Comparison of ENCODE assay signal across 16 cellular contexts in the genomic region with DNA sequence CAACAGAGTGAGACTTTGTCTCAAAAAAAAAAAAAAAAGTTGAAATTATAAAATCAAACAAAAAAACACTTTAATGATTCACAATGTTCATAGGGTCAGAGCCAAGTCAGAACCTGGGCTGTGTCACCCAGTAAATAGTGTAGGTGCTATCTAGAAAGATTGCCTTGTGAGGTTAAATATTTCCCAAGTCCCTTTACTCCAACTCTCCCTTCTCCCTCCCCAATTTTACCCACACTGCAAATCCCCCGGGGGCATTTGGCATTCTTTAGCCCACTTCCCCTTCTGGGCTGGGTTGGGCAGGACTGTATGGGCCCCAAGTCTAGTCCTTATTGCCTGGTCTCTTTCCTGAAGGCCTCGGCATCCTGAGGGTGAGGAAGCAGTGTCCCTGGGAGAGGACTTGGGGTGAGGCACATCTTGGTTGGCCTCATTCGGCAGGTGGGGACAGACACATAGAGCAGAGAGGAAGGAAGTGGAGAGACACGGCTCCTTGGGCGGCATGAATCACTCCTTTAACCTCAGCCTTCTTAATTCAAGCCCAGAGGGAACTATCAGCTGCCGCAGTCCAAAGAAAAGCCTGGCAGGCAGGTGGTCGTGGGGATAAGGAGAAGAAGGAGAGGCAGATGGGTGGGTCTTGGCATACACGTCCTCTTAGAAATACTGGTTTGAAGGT. TPM values are rescaled to one million over a fixed set of nuclear protein-coding genes. Genes with fewer than 3 reads are reported as not detected.
A peak's percentile ranks its signal among the peaks of the same experiment; 100 is the strongest.
DNase-seq lines count a peak whose midpoint lies in the region; ATAC-seq and TF ChIP-seq lines count a peak whose summit lies in the region.
"Had no signal": no experiment of that assay in that cellular context is flagged by ENCODE, and none has a peak within 500 bp of the region (broad histone marks: within the 10 kb centered on the region; RNA-seq: fewer than 3 reads in every experiment).

No MANE protein-coding gene starts in this region.

- no peaks in the 10 kb centered on the region for H3K27me3 ChIP-seq in lung (ENCODE audit: control insufficient read depth, insufficient read depth)

- H3K27me3 Mint-ChIP-seq in CD14-positive monocyte (ENCODE audit: low read depth in 3 of 3) (peaks cover 24 to 48% (median 37%) of the 10 kb centered on the region in 3 donors), activated B cell treated with CpG ODN at 0.5 μM for 24 hours (peaks cover 8% of the 10 kb centered on the region), glutamatergic neuron (ENCODE audit: unreplicated experiment) (no peaks in the 10 kb centered on the region)

- peak; percentile 42 for ATAC-seq in activated B cell treated with CpG ODN at 0.5 μM for 24 hours (ENCODE audit: low read depth)
- peak; percentile 8 for ATAC-seq in lung (ENCODE audit: insufficient read depth, low FRiP score)
- no peak for ATAC-seq in HG03108 (IDR thresholded peaks at IDR 0.05; ENCODE audit: unreplicated experiment)
- no peak for ATAC-seq in GM21390 (IDR thresholded peaks at IDR 0.05; ENCODE audit: unreplicated experiment)

- peak; percentile 63 for DNase-seq in CD14-positive monocyte (ENCODE audit: low spot score)
- DNase-seq in Kasumi-1 (lab: John Stamatoyannopoulos, UW), result peak; percentile 73 to 82
- DNase-seq in activated B cell treated with CpG ODN at 0.5 μM for 24 hours, result no peak
- no peak for DNase-seq in lung (ENCODE audit: low spot score)
- no peak for DNase-seq in glutamatergic neuron
- DNase-seq in AG08396 (ENCODE audit: low spot score), result no peak
- DNase-seq: activated gamma-delta T cell; GOT3; Karpas-422; SHP77; stimulated activated CD8-positive, alpha-beta memory T cell treated with anti-CD3 and anti-CD28 coated beads, Interleukin-4, amount 100 ng/mL, for 48 hours had no signal

- no peak overlapping the region for H3K4me3 ChIP-seq in lung

- POLR2A ChIA-PET in activated B cell treated with CpG ODN at 0.5 μM for 24 hours (lab: Charles Lee), result no interaction called here

- no peak overlapping the region for H3K27ac ChIP-seq in lung (ENCODE audit: low read depth in 1 of 2, low read length in 1 of 2)

- intact Hi-C loops in CD14-positive monocyte (cut with micrococcal nuclease), result no loop called here
- intact Hi-C loops in activated B cell treated with CpG ODN at 0.5 μM for 24 hours (cut with micrococcal nuclease), result no loop called here

- 16 to 34% methylated on average over 8 of the region's 8 CpGs for WGBS in lung, 2 donors

- H3K9me3 Mint-ChIP-seq in CD14-positive monocyte, result peaks cover 0 to 2% (median 0%) of the 10 kb centered on the region in 7 donors
- no peaks in the 10 kb centered on the region for H3K9me3 Mint-ChIP-seq in activated B cell treated with CpG ODN at 0.5 μM for 24 hours
- H3K9me3 Mint-ChIP-seq in glutamatergic neuron (ENCODE audit: unreplicated experiment), result no peaks in the 10 kb centered on the region
- H3K9me3 Mint-ChIP-seq: CD8-positive, alpha-beta memory T cell had no signal

- H3K4me1 Mint-ChIP-seq in CD14-positive monocyte (peaks cover 23% of the 10 kb centered on the region), activated B cell treated with CpG ODN at 0.5 μM for 24 hours (peaks cover 7% of the 10 kb centered on the region), glutamatergic neuron (ENCODE audit: low read depth, unreplicated experiment) (no peaks in the 10 kb centered on the region)

- CTCF ChIA-PET in activated B cell treated with CpG ODN at 0.5 μM for 24 hours (lab: Charles Lee), result no interaction called here

- H3K36me3 ChIP-seq in lung (ENCODE audit: control insufficient read depth in 2 of 2, insufficient read depth in 2 of 2, low read length in 2 of 2), result no peaks in the 10 kb centered on the region

- H3K4me3 Mint-ChIP-seq in CD14-positive monocyte, result peak overlapping the region in 1 of 2 donors; percentile 56
- no peak overlapping the region for H3K4me3 Mint-ChIP-seq in activated B cell treated with CpG ODN at 0.5 μM for 24 hours
- no peak overlapping the region for H3K4me3 Mint-ChIP-seq in glutamatergic neuron (ENCODE audit: unreplicated experiment)
- H3K4me3 Mint-ChIP-seq: CD8-positive, alpha-beta memory T cell had no signal

- TF ChIP-seq CTCF in CD14-positive monocyte (IDR thresholded peaks at IDR 0.05), result no peak
- no peak for TF ChIP-seq CTCF in activated B cell treated with CpG ODN at 0.5 μM for 24 hours (IDR thresholded peaks at IDR 0.05)
- no peak for TF ChIP-seq CTCF in lung (IDR thresholded peaks at IDR 0.05; ENCODE audit: control extremely low read depth, extremely low read depth)
- TF ChIP-seq CTCF in glutamatergic neuron (IDR thresholded peaks at IDR 0.05; ENCODE audit: partially characterized antibody, unreplicated experiment), result no peak

- H3K9me3 ChIP-seq in lung (ENCODE audit: control insufficient read depth in 2 of 2, insufficient read depth in 1 of 2, low read length in 1 of 2), result no peaks in the 10 kb centered on the region

- peaks cover 0 to 3% of the 10 kb centered on the region in 2 donors for H3K4me1 ChIP-seq in lung (ENCODE audit: control insufficient read depth in 2 of 2, insufficient read depth in 2 of 2, low read length in 2 of 2)

- H3K27ac Mint-ChIP-seq in CD14-positive monocyte, result peak overlapping the region in 2 of 7 donors; percentile 10 to 70
- H3K27ac Mint-ChIP-seq in activated B cell treated with CpG ODN at 0.5 μM for 24 hours, result no peak overlapping the region
- H3K27ac Mint-ChIP-seq in glutamatergic neuron (ENCODE audit: unreplicated experiment), result no peak overlapping the region

- H3K36me3 Mint-ChIP-seq in CD14-positive monocyte, result no peaks in the 10 kb centered on the region
- no peaks in the 10 kb centered on the region for H3K36me3 Mint-ChIP-seq in activated B cell treated with CpG ODN at 0.5 μM for 24 hours (ENCODE audit: low read depth)
- no peaks in the 10 kb centered on the region for H3K36me3 Mint-ChIP-seq in glutamatergic neuron (ENCODE audit: unreplicated experiment)
- H3K36me3 Mint-ChIP-seq: CD8-positive, alpha-beta memory T cell had no signal

RNA-seq across cellular contexts. Expression of gene ADORA1, which starts 8.2 kb away (rescaled TPM):
- 1 to 10 TPM in 1 of 2 donors, not detected in 1; 1.1 TPM for polyA plus RNA-seq in CD14-positive monocyte
- not detected in 2 replicates for total RNA-seq in activated B cell treated with CpG ODN at 0.5 μM for 24 hours
- total RNA-seq in lung, result 1 to 10 TPM in 1 of 2 donors, under 1 TPM in 1; 0.57 to 2.3 TPM
- polyA plus RNA-seq in lung, result under 1 TPM; 0.77 to 0.81 TPM
- 1.2 TPM for total RNA-seq in glutamatergic neuron (ENCODE audit: unreplicated experiment)
- total RNA-seq: CD8-positive, alpha-beta memory T cell had no signal
- polyA plus RNA-seq: CD8-positive, alpha-beta memory T cell had no signal

RNA-seq across cellular contexts. Expression of gene MYBPH, which starts 39.9 kb away (rescaled TPM):
- polyA plus RNA-seq in CD14-positive monocyte (under 1 TPM; 0.16 to 0.52 TPM), lung (under 1 TPM; 0.16 to 0.41 TPM)
- total RNA-seq in activated B cell treated with CpG ODN at 0.5 μM for 24 hours (not detected in 2 replicates), lung (not detected), glutamatergic neuron (ENCODE audit: unreplicated experiment) (not detected)
- total RNA-seq: CD8-positive, alpha-beta memory T cell had no signal
- polyA plus RNA-seq: CD8-positive, alpha-beta memory T cell; keratinocyte had no signal

RNA-seq across cellular contexts. Expression of gene MYOG, which starts 50.0 kb away (rescaled TPM):
- polyA plus RNA-seq in CD14-positive monocyte (not detected), lung (not detected)
- total RNA-seq in activated B cell treated with CpG ODN at 0.5 μM for 24 hours (not detected in 2 replicates), lung (not detected), glutamatergic neuron (ENCODE audit: unreplicated experiment) (not detected)
- total RNA-seq: CD8-positive, alpha-beta memory T cell; fibroblast of lung had no signal
- polyA plus RNA-seq: CD8-positive, alpha-beta memory T cell; fibroblast of lung; keratinocyte had no signal

RNA-seq across cellular contexts. Expression of gene CHI3L1, which starts 50.7 kb away (rescaled TPM):
- polyA plus RNA-seq in CD14-positive monocyte (under 1 TPM; 0.37 to 0.43 TPM), lung (100 to 1,000 TPM; 122 to 169 TPM)
- total RNA-seq in activated B cell treated with CpG ODN at 0.5 μM for 24 hours (0.38 TPM in 1 of 2 replicates, not detected in the other), lung (10 to 100 TPM; 46.4 to 98.6 TPM), glutamatergic neuron (ENCODE audit: unreplicated experiment) (not detected)
- total RNA-seq: CD8-positive, alpha-beta memory T cell had no signal
- polyA plus RNA-seq: CD8-positive, alpha-beta memory T cell had no signal

Comparison
In these comparisons a context has a peak if more than half of its experiments do, and no peak if none do; other contexts are left out.
1. DNase-seq: peak in CD14-positive monocyte (single experiment) and Kasumi-1 (2 of 2); none in activated B cell treated with CpG ODN at 0.5 μM for 24 hours (single experiment), lung (single experiment), glutamatergic neuron (single experiment) and AG08396 (single experiment).
2. ATAC-seq: peak in activated B cell treated with CpG ODN at 0.5 μM for 24 hours (single experiment) and lung (single experiment); none in HG03108 (single experiment) and GM21390 (single experiment).